8 cellular contexts compared by ENCODE assay signal in genomic region chr4:64584981-64585557, GRCh38.
DNase-seq lines count a peak whose midpoint lies in the region; ATAC-seq and TF ChIP-seq lines count a peak whose summit lies in the region.

No MANE protein-coding gene starts in this region.

- H3K27me3 ChIP-seq in RWPE2 (ENCODE audit: insufficient read depth, poor library complexity, severe bottlenecking): no peaks in the 10 kb centered on the region
- no peaks in the 10 kb centered on the region for H3K27me3 ChIP-seq in spleen (replicated peaks in 1 of 7)

- CTCF ChIA-PET in AG04449 (lab: Yijun Ruan, JAX): interaction anchor here (1.0 kb wide), 1 partner anchor 36 kb away, joined by 4 read pairs; no protein-coding TSS in a partner anchor

- WGBS in spleen, 5 donors: 30 to 32% (median 31%) methylated on average over 6 of the region's 6 CpGs

- TF ChIP-seq POLR2A in spleen (IDR thresholded peaks at IDR 0.05): no peak

- POLR2A ChIA-PET in AG04449 (lab: Yijun Ruan, JAX): no interaction called here

- TF ChIP-seq CTCF in AG04449 (IDR thresholded peaks at IDR 0.05; ENCODE audit: insufficient read depth, low read length, missing control alignments) (peak; percentile 16), RWPE2 (IDR thresholded peaks at IDR 0.05; ENCODE audit: poor library complexity, severe bottlenecking) (peak; percentile 80), fibroblast of pulmonary artery (IDR thresholded peaks at IDR 0.05; ENCODE audit: low read length, missing control alignments) (peak; percentile 52), spleen (IDR thresholded peaks at IDR 0.05 in 8 of 11, conservative IDR thresholded peaks at IDR 0.05 in 3 of 11) (peak in 6 of 11 experiments; percentile 15 to 57 (median 47))

- H3K9me3 ChIP-seq in RWPE2 (ENCODE audit: severe bottlenecking) (no peaks in the 10 kb centered on the region), spleen (peaks cover 0 to 12% (median 9%) of the 10 kb centered on the region in 8 donors)

- ATAC-seq in RWPE2 (ENCODE audit: low read depth): no peak
- ATAC-seq in HG03039 (IDR thresholded peaks at IDR 0.05; ENCODE audit: unreplicated experiment): no peak

- H3K4me3 ChIP-seq in AG04449 (ENCODE audit: low read depth, low read length) (no peak overlapping the region), RWPE2 (ENCODE audit: severe bottlenecking) (no peak overlapping the region), fibroblast of pulmonary artery (replicated peaks; ENCODE audit: low read depth, low read length) (no peak overlapping the region), spleen (no peak overlapping the region)

- H3K27ac ChIP-seq in RWPE2 (ENCODE audit: poor library complexity, severe bottlenecking): no peak overlapping the region
- no peak overlapping the region for H3K27ac ChIP-seq in spleen

- H3K36me3 ChIP-seq in RWPE2 (ENCODE audit: low read depth) (no peaks in the 10 kb centered on the region), spleen (no peaks in the 10 kb centered on the region)

- peaks cover 5% of the 10 kb centered on the region for H3K4me1 ChIP-seq in RWPE2 (ENCODE audit: insufficient read depth, poor library complexity, severe bottlenecking)
- H3K4me1 ChIP-seq in spleen: no peaks in the 10 kb centered on the region

- DNase-seq in AG04449 (ENCODE audit: low read depth, low spot score): no peak
- DNase-seq in GM03348 (ENCODE audit: low spot score): peak; percentile 33
- peak; percentile 2 for DNase-seq in HuH-7.5 (ENCODE audit: low spot score)
- no peak for DNase-seq in RWPE2 (ENCODE audit: low spot score)
- peak; percentile 60 for DNase-seq in fibroblast of pulmonary artery (ENCODE audit: low read depth)
- no peak for DNase-seq in spleen
- no peak for DNase-seq in GF-D8 (lab: John Stamatoyannopoulos, UW)

- intact Hi-C loops in spleen (cut with DNase I; ENCODE audit: low total_unique reads): no loop called here

Comparison
In these comparisons a context has a peak if more than half of its experiments do, and no peak if none do; other contexts are left out.
1. DNase-seq: peak in GM03348 (single experiment), HuH-7.5 (single experiment) and fibroblast of pulmonary artery (single experiment); none in AG04449 (single experiment), RWPE2 (single experiment), spleen (single experiment) and GF-D8 (single experiment).
2. CTCF ChIP-seq: peak in every context shown above with its lines; median percentile 80 in RWPE2; 52 in fibroblast of pulmonary artery; 47 in spleen; 16 in AG04449.